ENCODE assay signal across 21 cellular contexts in genomic region chr7:122135275-122135674, GRCh38. TPM values are rescaled to one million over a fixed set of nuclear protein-coding genes. Genes with fewer than 3 reads are reported as not detected.
DNase-seq lines count a peak whose midpoint lies in the region; ATAC-seq, FAIRE-seq and TF ChIP-seq lines count a peak whose summit lies in the region.
"Had no signal": no experiment of that assay in that cellular context is flagged by ENCODE, and none has a peak within 500 bp of the region (broad histone marks: within the 10 kb centered on the region; RNA-seq: fewer than 3 reads in every experiment).

No MANE protein-coding gene starts in this region.

- TF ChIP-seq POLR2A in H1 (IDR thresholded peaks at IDR 0.05; ENCODE audit: control extremely low read depth in 1 of 2, low read depth in 2 of 2, low read length in 2 of 2), result no peak

- no peak for FAIRE-seq in H1 (lab: Jason Lieb, UNC)
- no peak for FAIRE-seq in pancreas (lab: Jason Lieb, UNC)
- FAIRE-seq: A549, D721Med, GM19239, H54 had no signal

- H3K23me2 ChIP-seq in H1 (ENCODE audit: low read depth, low read length), result no peaks in the 10 kb centered on the region

- H3K4me1 Mint-ChIP-seq in Calu3 (ENCODE audit: low read depth, unreplicated experiment), result peaks cover 38% of the 10 kb centered on the region

- H3K27ac Mint-ChIP-seq in Calu3 (ENCODE audit: unreplicated experiment), result peak overlapping the region; percentile 58
- H3K27ac Mint-ChIP-seq: B cell, CD14-positive monocyte had no signal

- H3K4ac ChIP-seq in H1 (replicated peaks; ENCODE audit: insufficient read length, low read depth, low read length), result no peak overlapping the region

- TF ChIP-seq EP300 in H1 (IDR thresholded peaks at IDR 0.05; ENCODE audit: borderline replicate concordance in 1 of 2, low read depth in 2 of 2, low read length in 2 of 2), result no peak

- no peak for TF ChIP-seq CTCF in Calu3 (IDR thresholded peaks at IDR 0.05; ENCODE audit: unreplicated experiment)
- TF ChIP-seq CTCF in LNCaP clone FGC (IDR thresholded peaks at IDR 0.05; ENCODE audit: control insufficient read depth, extremely low read depth, insufficient read depth), result no peak
- TF ChIP-seq CTCF in H1 (IDR thresholded peaks at IDR 0.05; ENCODE audit: control extremely low read depth in 1 of 3, insufficient read depth in 1 of 3, low read depth in 1 of 3, low read length in 3 of 3), result no peak
- TF ChIP-seq CTCF in lower lobe of right lung (IDR thresholded peaks at IDR 0.05), result no peak
- TF ChIP-seq CTCF in pancreas (IDR thresholded peaks at IDR 0.05), result no peak

- 83% methylated on average over 4 of the region's 4 CpGs; no CpG with 5 or more reads in 1 of the 2 experiments for WGBS in H1 (ENCODE audit: extremely low coverage in 1 of 2, insufficient coverage in 1 of 2, insufficient read length in 1 of 2, insufficient replicate concordance in 2 of 2, low coverage in 1 of 2, low lambda C conversion rate in 2 of 2, missing lambda C conversion rate in 1 of 2), 2 experiments
- WGBS in pancreas, 2 donors, result 74 to 82% methylated on average over 4 of the region's 4 CpGs

- peaks cover 31 to 51% of the 10 kb centered on the region in 2 experiments for H4K20me1 ChIP-seq in H1 (replicated peaks in 1 of 2; ENCODE audit: control insufficient read depth in 1 of 2, insufficient read depth in 2 of 2, low read length in 2 of 2)

- POLR2A ChIA-PET in H1 (lab: Charles Lee; ENCODE audit: partially characterized antibody), result interaction anchor here (1.6 to 8.0 kb wide), 5 partner anchors 8 to 171 kb away, joined by 5 to 66 read pairs (median 17); partner anchors contain the start of gene AASS

- ATAC-seq in lower lobe of right lung (peak; percentile 62 to 70), pancreas (no peak), GM19324 (IDR thresholded peaks at IDR 0.05; ENCODE audit: low FRiP score, unreplicated experiment) (no peak)
- ATAC-seq: A549, PC-3 had no signal

- intact Hi-C loops in Calu3 (cut with micrococcal nuclease; ENCODE audit: unreplicated experiment), result no loop called here
- intact Hi-C loops in lower lobe of right lung (cut with DNase I), result no loop called here
- intact Hi-C loops in pancreas (cut with DNase I), result no loop called here

- H3K9me3 Mint-ChIP-seq in Calu3 (ENCODE audit: low read depth, unreplicated experiment), result no peaks in the 10 kb centered on the region

- H3K9me3 ChIP-seq in H1 (ENCODE audit: insufficient read depth in 2 of 2, low read depth in 1 of 2, low read length in 1 of 2), result no peaks in the 10 kb centered on the region
- H3K9me3 ChIP-seq in lower lobe of right lung, result no peaks in the 10 kb centered on the region
- no peaks in the 10 kb centered on the region for H3K9me3 ChIP-seq in pancreas
- H3K9me3 ChIP-seq: A549 had no signal

- H3K36me3 ChIP-seq in H1 (ENCODE audit: control insufficient read depth in 2 of 4, insufficient read depth in 4 of 4, low read length in 3 of 4) (peaks cover 0 to 95% (median 28%) of the 10 kb centered on the region in 4 experiments; a peak in 6 of 8 replicates), lower lobe of right lung (peaks cover 6% of the 10 kb centered on the region), pancreas (no peaks in the 10 kb centered on the region)

- no peak overlapping the region for H2BK120ac ChIP-seq in H1 (replicated peaks; ENCODE audit: low read depth, low read length)

- H3K4me3 Mint-ChIP-seq in Calu3 (ENCODE audit: low read depth, unreplicated experiment), result no peak overlapping the region
- H3K4me3 Mint-ChIP-seq: B cell, CD14-positive monocyte had no signal

- H4K5ac ChIP-seq in H1 (ENCODE audit: insufficient read length, low read depth, low read length), result no peak overlapping the region

- peak overlapping the region; percentile 40 to 83; a peak in 2 of 4 replicates for H3K4me2 ChIP-seq in H1 (ENCODE audit: insufficient read depth in 1 of 2, low read depth in 2 of 2, low read length in 2 of 2)
- H3K4me2 ChIP-seq: A549 had no signal

- H2BK15ac ChIP-seq in H1 (ENCODE audit: low read length), result no peak overlapping the region

- H3K14ac ChIP-seq in H1 (ENCODE audit: insufficient read length), result no peak overlapping the region

- no peak overlapping the region for H2BK20ac ChIP-seq in H1 (ENCODE audit: low read length)

- BruUV-seq in Calu3 (replicated peaks; lab: Mats Ljungman, UMichigan), result no TSS peak

- no peak overlapping the region for H3K18ac ChIP-seq in H1 (ENCODE audit: extremely low read depth, low read length)

- H3K4me3 ChIP-seq in LNCaP clone FGC (ENCODE audit: low read depth, low read length) (no peak overlapping the region), H1 (ENCODE audit: extremely low read depth in 1 of 4, insufficient read depth in 2 of 4, low read depth in 3 of 4, low read length in 4 of 4) (peak overlapping the region in 2 of 4 experiments; percentile 5 to 98; a peak in 3 of 8 replicates), lower lobe of right lung (no peak overlapping the region), pancreas (no peak overlapping the region)
- H3K4me3 ChIP-seq: A549 had no signal

- H4K8ac ChIP-seq in H1 (ENCODE audit: extremely low read depth, insufficient read depth, low read length), result no peak overlapping the region

- TF ChIP-seq RAD21 in H1 (IDR thresholded peaks at IDR 0.05 in 1 of 2, conservative IDR thresholded peaks at IDR 0.05 in 1 of 2; ENCODE audit: low read depth in 2 of 2, low read length in 2 of 2), result no peak

- H3K36me3 Mint-ChIP-seq in Calu3 (ENCODE audit: insufficient read depth, unreplicated experiment), result no peaks in the 10 kb centered on the region
- H3K36me3 Mint-ChIP-seq: CD14-positive monocyte had no signal

- H3K27ac ChIP-seq in H1 (ENCODE audit: low read depth, low read length) (no peak overlapping the region), lower lobe of right lung (no peak overlapping the region), pancreas (no peak overlapping the region)
- H3K27ac ChIP-seq: A549 had no signal

- H3K56ac ChIP-seq in H1 (replicated peaks; ENCODE audit: insufficient read length, low read depth, low read length), result no peak overlapping the region

- H3K79me1 ChIP-seq in H1 (ENCODE audit: low read depth, low read length), result no peaks in the 10 kb centered on the region

- H3K4me1 ChIP-seq in H1 (replicated peaks in 1 of 4; ENCODE audit: control insufficient read depth in 3 of 4, insufficient read depth in 4 of 4, low read length in 3 of 4) (peaks cover 0 to 17% (median 6%) of the 10 kb centered on the region in 4 experiments; a peak in 5 of 7 replicates), lower lobe of right lung (peaks cover 29% of the 10 kb centered on the region), pancreas (no peaks in the 10 kb centered on the region)
- H3K4me1 ChIP-seq: A549 had no signal

- CTCF ChIA-PET in Calu3 (lab: Charles Lee) (no interaction called here), H1 (lab: Charles Lee; ENCODE audit: partially characterized antibody) (interaction anchor here (0.6 kb wide), 1 partner anchor 1056 kb away, joined by 3 read pairs; no protein-coding TSS in a partner anchor)

- no peak overlapping the region for H2AK5ac ChIP-seq in H1 (ENCODE audit: low read depth, low read length)

- H2AFZ ChIP-seq in H1 (ENCODE audit: low read length), result no peak overlapping the region

- DNase-seq in Calu3 (peak; percentile 58), LNCaP clone FGC (ENCODE audit: low read depth) (peak; percentile 13), H1 (ENCODE audit: low read depth in 1 of 2, low spot score in 2 of 2) (no peak), lower lobe of right lung (no peak), pancreas (no peak), NCI-H1417 (lab: John Stamatoyannopoulos, UW) (no peak)
- DNase-seq: DMS79, Kasumi-1, NCI-H1092, NCI-H1436 treated with DMSO at 0.1 percent for 48 hours, NCI-H446, NCI-H526, PC-3, SHP77 had no signal

- H3K79me2 ChIP-seq in H1 (ENCODE audit: control insufficient read depth in 1 of 2, insufficient read depth in 2 of 2, low read length in 2 of 2), result peaks cover 74 to 99% of the 10 kb centered on the region in 2 experiments

- no peak overlapping the region for H2BK5ac ChIP-seq in H1 (ENCODE audit: low read depth, low read length)

- no peak overlapping the region for H3K23ac ChIP-seq in H1 (ENCODE audit: insufficient read length)

- no peaks in the 10 kb centered on the region for H3K27me3 Mint-ChIP-seq in Calu3 (ENCODE audit: unreplicated experiment)

- no peak overlapping the region for H4K91ac ChIP-seq in H1 (replicated peaks; ENCODE audit: insufficient read length, low read length)

- H3K9ac ChIP-seq in H1 (replicated peaks in 1 of 4; ENCODE audit: extremely low read depth in 1 of 4, low read depth in 3 of 4, low read length in 3 of 4), result no peak overlapping the region

- H3K27me3 ChIP-seq in H1 (replicated peaks in 1 of 4; ENCODE audit: control insufficient read depth in 3 of 4, extremely low read depth in 1 of 4, insufficient read depth in 3 of 4, low read length in 3 of 4), result no peaks in the 10 kb centered on the region
- no peaks in the 10 kb centered on the region for H3K27me3 ChIP-seq in lower lobe of right lung (ENCODE audit: low read depth)
- H3K27me3 ChIP-seq in pancreas, result no peaks in the 10 kb centered on the region

- no peak overlapping the region for H2BK12ac ChIP-seq in H1 (ENCODE audit: low read depth, low read length)

TF ChIP-seq in H1, 55 proteins besides CTCF, POLR2A, EP300 and RAD21 (continues in another document):
- TF ChIP-seq CEBPB (IDR thresholded peaks at IDR 0.05; ENCODE audit: low read depth, low read length) (0 out of 2 replicates have a peak, but pooled peaks have one; percentile 18), ATF2 (IDR thresholded peaks at IDR 0.05; ENCODE audit: low read length) (no peak)

RNA-seq across cellular contexts. Expression of gene AASS, which starts 8.8 kb away (rescaled TPM):
- 12.7 and 18.7 TPM in 2 replicates for total RNA-seq in Calu3 (2022)
- 383 and 394 TPM in 2 replicates for total RNA-seq in H1 (2021; fragmentation: NEBNext Ultra II Directional; extraction: Animal tissue kit (Norgen Biotek cat#: 25700))
- 203 and 207 TPM in 2 replicates for polyA plus RNA-seq in H1 (2011; rRNA removed)
- polyA plus RNA-seq in H1 (2011; cell fraction: cytosol; rRNA removed), result 205 TPM
- polyA plus RNA-seq in H1 (2011; cell fraction: nucleus; rRNA removed), result 683 TPM
- 282 to 422 TPM (median 360 TPM) in 4 replicates for polyA plus RNA-seq in H1 (2012, experiment 1 of 2)
- polyA plus RNA-seq in H1 (2012, experiment 2 of 2), result 23.9 TPM
- 508 TPM for polyA plus RNA-seq in H1 (2013, experiment 1 of 2)
- polyA plus RNA-seq in H1 (2013, experiment 2 of 2), result 399 TPM
- polyA minus RNA-seq in H1 (2011; rRNA and poly(A)+ RNA removed), result 569 and 873 TPM in 2 replicates
- polyA minus RNA-seq in H1 (2011; cell fraction: cytosol; rRNA and poly(A)+ RNA removed), result 295 TPM
- polyA minus RNA-seq in H1 (2011; cell fraction: nucleus; rRNA and poly(A)+ RNA removed), result 1,318 TPM
- 24.2 TPM for total RNA-seq in lower lobe of right lung
- 10 to 100 TPM in 3 of 6 donors, 1 to 10 TPM in 3; 5.9 to 16.9 (median 10.0) TPM for total RNA-seq in pancreas
- 10 to 100 TPM; 10.5 to 13.3 TPM for polyA plus RNA-seq in pancreas

Comparison
In these comparisons a context has a peak if more than half of its experiments do, and no peak if none do; other contexts are left out.
1. DNase-seq: peak in Calu3 (single experiment) and LNCaP clone FGC (single experiment); none in H1 (0 of 2), lower lobe of right lung (single experiment), pancreas (0 of 6) and NCI-H1417 (0 of 3).
2. ATAC-seq: peak in lower lobe of right lung (2 of 2); none in pancreas (0 of 4) and GM19324 (single experiment).
3. RNA of gene AASS, which starts 8.8 kb away (total RNA-seq): 383 to 394 TPM in H1; 24.2 TPM in lower lobe of right lung (single experiment), 12.7 to 18.7 TPM in Calu3 and 5.9 to 16.9 TPM in pancreas; every median in the first group is over 10 times any median in the second.